ENCODE assay signal across 15 cellular contexts in the genomic region with DNA sequence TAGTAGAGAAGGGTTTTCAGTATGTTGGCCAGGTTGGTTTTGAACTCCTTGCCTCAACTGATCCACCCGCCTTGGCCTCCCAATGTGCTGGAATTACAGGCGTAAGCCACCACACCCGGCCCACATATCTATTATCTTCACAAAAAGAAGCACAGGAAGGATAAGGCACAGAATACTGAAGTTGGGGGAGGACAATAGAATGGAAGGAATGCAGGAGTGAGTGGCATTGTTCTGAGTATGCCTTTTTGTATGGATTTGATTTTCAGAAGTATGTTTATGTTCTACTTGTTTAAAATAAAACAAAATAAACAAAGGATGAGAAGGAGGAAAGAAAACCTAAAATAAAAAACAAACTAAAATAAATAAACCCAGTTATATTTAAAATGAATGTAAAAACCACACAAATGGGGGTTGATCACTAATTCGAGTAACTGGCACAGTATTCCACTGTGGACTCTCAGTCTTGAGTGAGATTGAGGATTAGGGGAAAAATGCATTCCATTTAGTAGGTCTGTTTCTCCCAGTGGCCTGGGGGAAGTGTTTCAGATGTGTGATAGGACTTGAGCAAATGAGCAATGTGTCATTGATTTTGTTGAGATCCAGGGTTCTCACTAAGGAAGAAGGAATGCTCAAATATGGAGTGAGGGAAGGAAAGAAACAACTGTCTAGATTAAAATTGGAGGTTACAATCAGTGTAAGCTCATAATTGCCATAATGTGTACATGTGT.
A peak's percentile ranks its signal among the peaks of the same experiment; 100 is the strongest.
DNase-seq lines count a peak whose midpoint lies in the region; FAIRE-seq and TF ChIP-seq lines count a peak whose summit lies in the region.
"Had no signal": no experiment of that assay in that cellular context is flagged by ENCODE, and none has a peak within 500 bp of the region (broad histone marks: within the 10 kb centered on the region; RNA-seq: fewer than 3 reads in every experiment).

No MANE protein-coding gene starts in this region.

- H3K36me3 ChIP-seq in mesodermal cell (ENCODE audit: control insufficient read depth, insufficient read depth, low read length), result no peaks in the 10 kb centered on the region
- H3K36me3 ChIP-seq in small intestine (ENCODE audit: control insufficient read depth in 2 of 2, insufficient read depth in 2 of 2, low read length in 2 of 2), result no peaks in the 10 kb centered on the region

- H3K4me1 ChIP-seq in mesodermal cell (ENCODE audit: control insufficient read depth, insufficient read depth, low read length, poor library complexity, severe bottlenecking) (peaks cover 31% of the 10 kb centered on the region), small intestine (ENCODE audit: control insufficient read depth in 2 of 2, insufficient read depth in 1 of 2, low read depth in 1 of 2, low read length in 1 of 2) (no peaks in the 10 kb centered on the region)
- H3K4me1 ChIP-seq: A549 had no signal

- no peak for TF ChIP-seq CTCF in epithelial cell of esophagus (IDR thresholded peaks at IDR 0.05; ENCODE audit: insufficient read depth, low read depth, low read length, missing control alignments)

- FAIRE-seq in small intestine (lab: Jason Lieb, UNC), result no peak
- FAIRE-seq: A549 had no signal

- peak overlapping the region; percentile 32 for H3K27ac ChIP-seq in mesodermal cell (ENCODE audit: low read depth, low read length, severe bottlenecking)
- no peak overlapping the region for H3K27ac ChIP-seq in small intestine (ENCODE audit: low read depth in 1 of 2, low read length in 1 of 2)
- H3K27ac ChIP-seq: A549 had no signal

- 86% methylated on average over 1 of the region's 4 CpGs; no CpG with 5 or more reads in 1 of the 2 experiments for WGBS in mesodermal cell (ENCODE audit: insufficient coverage in 2 of 2), 2 experiments
- 70 to 87% (median 70%) methylated on average over 4 of the region's 4 CpGs for WGBS in small intestine, 3 donors

- peak; percentile 46 for DNase-seq in AG20443 (ENCODE audit: low spot score)
- DNase-seq in M059J (ENCODE audit: low read depth), result peak; percentile 56
- peak; percentile 5 for DNase-seq in epithelial cell of esophagus (ENCODE audit: low read depth)
- no peak for DNase-seq in DMS79 treated with DMSO at 0.1 percent for 48 hours (lab: John Stamatoyannopoulos, UW)
- no peak for DNase-seq in small intestine
- DNase-seq in HT-29 (ENCODE audit: low spot score), result no peak
- DNase-seq: CD4-positive, alpha-beta memory T cell; DMS79; H9; NCI-H146; NCI-H2081 treated with DMSO at 0.1 percent for 48 hours; NCI-H526 treated with DMSO at 0.1 percent for 48 hours; NK-92 treated with Interleukin-12 subunit alpha and Interleukin-12 subunit beta, amount 100 ng/mL, for 24 hours had no signal

- no peaks in the 10 kb centered on the region for H3K27me3 ChIP-seq in small intestine (ENCODE audit: control insufficient read depth in 2 of 2, insufficient read depth in 2 of 2, low read length in 2 of 2)

- H3K9me3 ChIP-seq in mesodermal cell (ENCODE audit: control insufficient read depth, low read length), result no peaks in the 10 kb centered on the region
- no peaks in the 10 kb centered on the region for H3K9me3 ChIP-seq in small intestine (ENCODE audit: control insufficient read depth, low read depth)
- H3K9me3 ChIP-seq: A549 had no signal

- H3K4me3 ChIP-seq in epithelial cell of esophagus (ENCODE audit: low read length) (no peak overlapping the region), mesodermal cell (ENCODE audit: extremely low read depth, insufficient read depth, low read length, poor library complexity, severe bottlenecking) (no peak overlapping the region), small intestine (ENCODE audit: low read depth in 1 of 2, low read length in 2 of 2) (no peak overlapping the region)
- H3K4me3 ChIP-seq: A549 had no signal

Comparison
In these comparisons a context has a peak if more than half of its experiments do, and no peak if none do; other contexts are left out.
1. DNase-seq: peak in AG20443 (single experiment), M059J (single experiment) and epithelial cell of esophagus (single experiment); none in DMS79 treated with DMSO at 0.1 percent for 48 hours (single experiment), small intestine (single experiment) and HT-29 (single experiment).